Comparison of ENCODE assay signal across 11 cellular contexts in the genomic region with DNA sequence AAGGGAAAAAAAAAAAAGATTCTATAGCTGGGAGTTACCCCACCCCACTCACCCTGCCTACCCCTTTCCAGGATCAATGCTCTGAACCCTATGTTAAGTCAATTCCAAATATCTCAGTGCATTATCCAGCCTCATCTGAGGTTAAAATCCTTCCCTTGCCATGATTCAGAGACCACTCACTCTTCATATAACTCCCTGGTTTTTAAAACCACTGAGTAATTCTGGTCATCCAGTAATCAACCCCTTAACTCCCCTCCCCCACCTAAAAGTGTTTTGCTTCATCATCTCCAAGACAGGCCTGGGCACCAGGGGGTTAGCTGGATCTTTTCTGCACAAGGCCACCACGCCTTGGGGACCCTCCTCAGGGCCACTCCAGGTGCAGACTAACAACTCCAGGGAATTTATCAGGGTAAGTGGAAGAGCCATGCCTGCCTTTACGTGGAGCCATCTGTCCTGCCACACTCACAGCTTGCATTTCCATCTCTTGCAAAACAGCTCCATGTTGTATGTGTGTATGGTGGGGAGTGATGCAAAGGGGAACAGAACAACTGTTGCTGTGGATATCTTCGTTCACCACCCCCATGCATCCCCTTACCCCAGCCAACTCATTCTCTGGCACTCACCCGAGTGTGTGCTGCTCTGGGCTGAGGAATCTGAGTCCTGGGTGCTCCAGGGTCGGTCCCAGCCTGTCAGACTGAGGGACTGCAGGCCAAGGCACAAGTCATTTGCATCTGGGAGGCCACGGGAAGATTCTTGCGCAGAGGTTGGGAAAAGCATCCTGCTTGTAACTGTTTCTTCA. TPM values are rescaled to one million over a fixed set of nuclear protein-coding genes. Genes with fewer than 3 reads are reported as not detected.
DNase-seq lines count a peak whose midpoint lies in the region; ATAC-seq and TF ChIP-seq lines count a peak whose summit lies in the region.
"Had no signal": no experiment of that assay in that cellular context is flagged by ENCODE, and none has a peak within 500 bp of the region (broad histone marks: within the 10 kb centered on the region; RNA-seq: fewer than 3 reads in every experiment).

No MANE protein-coding gene starts in this region.

- TF ChIP-seq CTCF in heart right ventricle (IDR thresholded peaks at IDR 0.05) (no peak), right atrium auricular region (IDR thresholded peaks at IDR 0.05) (no peak), uterus (IDR thresholded peaks at IDR 0.05) (no peak)

- H3K4me3 ChIP-seq in heart right ventricle (peak overlapping the region in 8 of 10 donors; percentile 31 to 53 (median 50)), right atrium auricular region (no peak overlapping the region), muscle layer of duodenum (ENCODE audit: low read depth in 1 of 2, low read length in 2 of 2) (peak overlapping the region; percentile 44 to 67), uterus (peak overlapping the region; percentile 26 to 36)

- peak in 1 of 8 donors; percentile 10 for ATAC-seq in heart right ventricle

- peaks cover 0 to 13% (median 7%) of the 10 kb centered on the region in 9 donors for H3K4me1 ChIP-seq in heart right ventricle
- H3K4me1 ChIP-seq in right atrium auricular region = peaks cover 0 to 17% of the 10 kb centered on the region in 2 donors
- H3K4me1 ChIP-seq in muscle layer of duodenum (ENCODE audit: control insufficient read depth in 1 of 2, insufficient read depth in 2 of 2, low read length in 2 of 2) = peaks cover 3 to 16% of the 10 kb centered on the region in 2 donors
- peaks cover 0 to 3% of the 10 kb centered on the region in 2 donors for H3K4me1 ChIP-seq in uterus

- no peaks in the 10 kb centered on the region for H3K36me3 ChIP-seq in heart right ventricle
- H3K36me3 ChIP-seq in right atrium auricular region = no peaks in the 10 kb centered on the region
- peaks cover 0 to 6% of the 10 kb centered on the region in 2 donors for H3K36me3 ChIP-seq in muscle layer of duodenum (ENCODE audit: control insufficient read depth in 1 of 2, insufficient read depth in 2 of 2, low read length in 2 of 2)
- H3K36me3 ChIP-seq in uterus = no peaks in the 10 kb centered on the region

- H3K9me3 ChIP-seq in heart right ventricle (no peaks in the 10 kb centered on the region), right atrium auricular region (no peaks in the 10 kb centered on the region), muscle layer of duodenum (ENCODE audit: control insufficient read depth in 1 of 2, low read length in 2 of 2) (no peaks in the 10 kb centered on the region), uterus (no peaks in the 10 kb centered on the region)

- TF ChIP-seq POLR2A in uterus (IDR thresholded peaks at IDR 0.05) = no peak

- WGBS in heart right ventricle, 2 donors = 37 to 47% methylated on average over 7 of the region's 7 CpGs

- intact Hi-C loops in heart right ventricle (cut with DNase I) (no loop called here), uterus (cut with DNase I; ENCODE audit: low total_unique reads) (no loop called here)

- H3K27ac ChIP-seq in heart right ventricle = peak overlapping the region in 2 of 10 donors; percentile 39 to 47
- H3K27ac ChIP-seq in right atrium auricular region = peak overlapping the region in 1 of 2 donors; percentile 23
- H3K27ac ChIP-seq in cingulate gyrus (ENCODE audit: low read depth, low read length) = peak overlapping the region; percentile 92
- H3K27ac ChIP-seq in muscle layer of duodenum (ENCODE audit: low read length) = peak overlapping the region; percentile 6
- H3K27ac ChIP-seq in uterus = peak overlapping the region; percentile 48 to 72
- H3K27ac ChIP-seq: HL-60 had no signal

- no peak for DNase-seq in heart right ventricle
- DNase-seq in right atrium auricular region (ENCODE audit: low spot score) = no peak
- peak; percentile 16 to 17 for DNase-seq in uterus
- DNase-seq in NCI-H2227 treated with DMSO at 0.1 percent for 48 hours (lab: John Stamatoyannopoulos, UW) = no peak
- no peak for DNase-seq in NOMO-1 treated with DMSO at 0.1 percent for 48 hours (lab: John Stamatoyannopoulos, UW; ENCODE audit: unreplicated experiment)
- no peak for DNase-seq in pons (ENCODE audit: low spot score)
- DNase-seq: activated gamma-delta T cell treated with Interleukin-2 at 50 U/mL for 16 hours, erythroblast had no signal

- peaks cover 0 to 10% (median 4%) of the 10 kb centered on the region in 7 donors for H3K27me3 ChIP-seq in heart right ventricle
- H3K27me3 ChIP-seq in right atrium auricular region = no peaks in the 10 kb centered on the region
- H3K27me3 ChIP-seq in muscle layer of duodenum (ENCODE audit: low read depth, low read length) = no peaks in the 10 kb centered on the region
- H3K27me3 ChIP-seq in uterus = no peaks in the 10 kb centered on the region

RNA-seq across cellular contexts. Expression of a gene that starts 30.7 kb away (rescaled TPM):
- total RNA-seq in heart right ventricle (1,000 to 10,000 TPM in 1 of 10 donors, 100 to 1,000 TPM in 9; 675 to 1,048 (median 736) TPM), right atrium auricular region (1,000 to 10,000 TPM; 1,059 to 1,806 TPM), uterus (1,000 to 10,000 TPM in 3 of 4 donors, 100 to 1,000 TPM in 1; 754 to 4,808 (median 3,201) TPM)
- polyA plus RNA-seq in heart right ventricle = 1,000 to 10,000 TPM; 1,076 to 3,888 TPM

Comparison
In these comparisons a context has a peak if more than half of its experiments do, and no peak if none do; other contexts are left out.
1. H3K4me3 ChIP-seq: peak in heart right ventricle (8 of 10), muscle layer of duodenum (2 of 2) and uterus (2 of 2); none in right atrium auricular region (0 of 2).
2. DNase-seq: peak in uterus (2 of 2); none in heart right ventricle (0 of 2), right atrium auricular region (single experiment), NCI-H2227 treated with DMSO at 0.1 percent for 48 hours (single experiment), NOMO-1 treated with DMSO at 0.1 percent for 48 hours (single experiment) and pons (single experiment).